Comparison of ENCODE assay signal across 10 cellular contexts in genomic region chr17:82698974-82699442, GRCh38. TPM values are rescaled to one million over a fixed set of nuclear protein-coding genes. Genes with fewer than 3 reads are reported as not detected.
DNase-seq lines count a peak whose midpoint lies in the region; TF ChIP-seq lines count a peak whose summit lies in the region.
"Had no signal": no experiment of that assay in that cellular context is flagged by ENCODE, and none has a peak within 500 bp of the region (broad histone marks: within the 10 kb centered on the region; RNA-seq: fewer than 3 reads in every experiment).

No MANE protein-coding gene starts in this region.

- H3K9ac ChIP-seq in Loucy (ENCODE audit: low read depth, low read length, poor library complexity, severe bottlenecking) (no peak overlapping the region), endocrine pancreas (ENCODE audit: control insufficient read depth, insufficient read depth, low read length) (no peak overlapping the region)

- TF ChIP-seq EP300 in ovary (IDR thresholded peaks at IDR 0.05), result no peak

- H3K4me1 ChIP-seq in Loucy (ENCODE audit: insufficient read depth, low read length, poor library complexity, severe bottlenecking) (no peaks in the 10 kb centered on the region), endocrine pancreas (ENCODE audit: control insufficient read depth, insufficient read depth, low read length) (no peaks in the 10 kb centered on the region), ovary (ENCODE audit: insufficient read depth) (peaks cover 22% of the 10 kb centered on the region)

- H3K27ac ChIP-seq in ovary, result no peak overlapping the region

- no peaks in the 10 kb centered on the region for H3F3A ChIP-seq in Loucy (ENCODE audit: low read depth)

- intact Hi-C loops in ovary (cut with DNase I), result no loop called here

- H3K9me2 ChIP-seq in Loucy (replicated peaks; ENCODE audit: low read depth, low read length), result no peaks in the 10 kb centered on the region

- 2 to 4% (median 2%) methylated on average over 43 to 45 of the region's 45 CpGs for WGBS in ovary, 3 donors

- H3K36me3 ChIP-seq in Loucy (ENCODE audit: insufficient read depth, low read length), result no peaks in the 10 kb centered on the region
- no peaks in the 10 kb centered on the region for H3K36me3 ChIP-seq in endocrine pancreas (ENCODE audit: control insufficient read depth, insufficient read depth, low read length)
- no peaks in the 10 kb centered on the region for H3K36me3 ChIP-seq in ovary
- H3K36me3 ChIP-seq: adrenal gland had no signal

- peak overlapping the region; percentile 86 for H2AFZ ChIP-seq in Loucy (ENCODE audit: low read length)

- TF ChIP-seq CTCF in Loucy (conservative IDR thresholded peaks at IDR 0.05; ENCODE audit: low read length) (no peak), ovary (IDR thresholded peaks at IDR 0.05) (no peak)

- H3K4me3 ChIP-seq in Loucy (ENCODE audit: low read length, poor library complexity, severe bottlenecking) (peak overlapping the region; percentile 67), endocrine pancreas (ENCODE audit: control insufficient read depth, insufficient read depth, low read length) (peak overlapping the region; percentile 43), ovary (peak overlapping the region; percentile 74)

- H3K79me2 ChIP-seq in Loucy (ENCODE audit: insufficient read depth, low read length), result no peaks in the 10 kb centered on the region

- peak; percentile 20 for DNase-seq in activated CD4-positive, alpha-beta T cell treated with anti-CD3 and anti-CD28 coated beads for 48 hours
- DNase-seq in activated CD4-positive, alpha-beta T cell treated with anti-CD3 and anti-CD28 coated beads, Interleukin-2, amount 50 U/mL, for 48 hours, result no peak
- DNase-seq in ovary, result no peak
- no peak for DNase-seq in HCEC 1CT
- DNase-seq in AG08395 (ENCODE audit: low spot score), result no peak
- no peak for DNase-seq in HT-29 (ENCODE audit: low spot score)

- H3K27me3 ChIP-seq in Loucy (ENCODE audit: insufficient read depth, low read length, poor library complexity, severe bottlenecking), result no peaks in the 10 kb centered on the region
- no peaks in the 10 kb centered on the region for H3K27me3 ChIP-seq in endocrine pancreas (ENCODE audit: control insufficient read depth, insufficient read depth, low read length)
- H3K27me3 ChIP-seq in ovary, result no peaks in the 10 kb centered on the region
- H3K27me3 ChIP-seq: adrenal gland had no signal

- no peaks in the 10 kb centered on the region; the same call in 1 of the 2 replicates for H3K9me3 ChIP-seq in Loucy (ENCODE audit: insufficient read depth, low read depth, low read length)
- H3K9me3 ChIP-seq in endocrine pancreas (ENCODE audit: control insufficient read depth, low read length), result no peaks in the 10 kb centered on the region
- no peaks in the 10 kb centered on the region for H3K9me3 ChIP-seq in ovary

- TF ChIP-seq POLR2A in ovary (IDR thresholded peaks at IDR 0.05), result no peak

- H3K4me2 ChIP-seq in Loucy (ENCODE audit: low read depth, low read length, poor library complexity, severe bottlenecking), result peak overlapping the region; percentile 62

- no peaks in the 10 kb centered on the region for H4K20me1 ChIP-seq in Loucy (ENCODE audit: insufficient read depth, low read length, poor library complexity, severe bottlenecking)

RNA-seq across cellular contexts. Expression of gene RAB40B, which starts 0.5 kb away (rescaled TPM):
- 10 to 100 TPM; 10.0 to 25.9 (median 14.9) TPM for total RNA-seq in ovary
- polyA plus RNA-seq in ovary, result 10 to 100 TPM in 1 of 2 donors, 1 to 10 TPM in 1; 9.2 to 18.6 TPM
- 37.9 and 38.9 TPM in 2 replicates for total RNA-seq in HT-29 (2014; rRNA removed; shearing (Covaris generic))

RNA-seq across cellular contexts. Expression of gene FN3KRP, which starts 17.5 kb away (rescaled TPM):
- total RNA-seq in ovary, result 10 to 100 TPM in 6 of 7 donors, 1 to 10 TPM in 1; 9.9 to 48.6 (median 39.0) TPM
- polyA plus RNA-seq in ovary, result 10 to 100 TPM; 37.9 to 51.5 TPM
- 24.2 and 25.9 TPM in 2 replicates for total RNA-seq in HT-29 (2014; rRNA removed; shearing (Covaris generic))

RNA-seq across cellular contexts. Expression of gene FN3K, which starts 36.4 kb away (rescaled TPM):
- total RNA-seq in ovary, result 100 to 1,000 TPM in 1 of 7 donors, 10 to 100 TPM in 6; 14.5 to 106 (median 44.6) TPM
- polyA plus RNA-seq in ovary, result 10 to 100 TPM; 12.0 to 22.0 TPM
- total RNA-seq in HT-29 (2014; rRNA removed; shearing (Covaris generic)), result 0.97 and 1.6 TPM in 2 replicates
- total RNA-seq: Daoy had no signal

RNA-seq across cellular contexts. Expression of gene WDR45B, which starts 50.8 kb away (rescaled TPM):
- total RNA-seq in ovary, result 10 to 100 TPM; 43.0 to 99.3 (median 83.5) TPM
- polyA plus RNA-seq in ovary, result 10 to 100 TPM; 55.2 to 58.0 TPM
- total RNA-seq in HT-29 (2014; rRNA removed; shearing (Covaris generic)), result 89.3 and 101 TPM in 2 replicates

RNA-seq across cellular contexts. Expression of gene TBCD, which starts 52.9 kb away (rescaled TPM):
- total RNA-seq in ovary, result 10 to 100 TPM; 44.4 to 88.3 (median 71.4) TPM
- polyA plus RNA-seq in ovary, result 10 to 100 TPM; 29.2 to 55.9 TPM
- 60.0 and 72.0 TPM in 2 replicates for total RNA-seq in HT-29 (2014; rRNA removed; shearing (Covaris generic))
